1 cellular context compared by ENCODE assay signal in the genomic region with DNA sequence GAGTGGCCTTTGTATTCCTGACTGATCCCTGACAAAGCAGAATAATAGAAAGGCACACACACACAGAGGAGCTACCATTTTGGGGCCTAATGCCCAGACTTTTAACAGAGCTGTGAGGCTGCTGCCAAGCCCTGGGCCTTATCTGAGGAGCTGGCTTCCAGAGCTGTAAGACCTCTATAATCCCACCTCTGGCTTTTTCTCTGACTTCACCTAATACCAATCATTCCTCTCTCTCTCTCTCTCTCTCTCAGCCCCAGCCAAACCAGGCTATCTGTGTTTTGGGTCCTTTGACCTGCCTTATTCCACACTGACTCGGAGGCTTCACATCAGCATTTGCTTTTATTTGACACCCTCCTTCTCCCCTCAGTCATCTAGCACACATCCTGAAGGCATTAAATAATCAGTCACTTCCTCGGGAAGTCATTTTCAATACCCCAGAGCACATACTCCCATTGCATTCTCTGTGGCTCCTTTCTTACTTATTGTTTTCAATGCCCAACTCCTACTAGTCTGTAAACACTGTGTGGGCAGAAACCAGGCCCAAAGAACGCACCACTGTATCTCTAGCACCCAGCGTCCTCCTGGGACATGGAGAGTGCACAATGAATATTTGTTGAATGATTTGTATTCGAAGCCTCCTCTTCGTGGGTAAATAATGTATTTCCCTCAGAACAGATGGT.
TF ChIP-seq lines count a peak whose summit lies in the region.

No MANE protein-coding gene starts in this region.

TF ChIP-seq in IMR-90, 13 proteins besides CTCF, POLR2A, EP300 and RAD21:
- TF ChIP-seq MAFK (IDR thresholded peaks at IDR 0.05; ENCODE audit: low read depth, low read length) (no peak), NFE2L2 (IDR thresholded peaks at IDR 0.05; ENCODE audit: low read depth, low read length) (no peak), SMC3 (IDR thresholded peaks at IDR 0.05; ENCODE audit: low read depth, low read length) (no peak), FOS (IDR thresholded peaks at IDR 0.05; ENCODE audit: low read depth, low read length) (no peak), RCOR1 (IDR thresholded peaks at IDR 0.05; ENCODE audit: insufficient replicate concordance, low read length) (no peak), BHLHE40 (IDR thresholded peaks at IDR 0.05; ENCODE audit: low read depth, low read length) (no peak), MXI1 (IDR thresholded peaks at IDR 0.05; ENCODE audit: borderline replicate concordance, low read depth, low read length) (no peak), CEBPB (IDR thresholded peaks at IDR 0.05; ENCODE audit: low read depth, low read length) (no peak), RFX5 (IDR thresholded peaks at IDR 0.05; ENCODE audit: low read depth, low read length) (no peak), CHD1 (IDR thresholded peaks at IDR 0.05; ENCODE audit: low read depth, low read length) (no peak), MAZ (IDR thresholded peaks at IDR 0.05; ENCODE audit: borderline replicate concordance, low read depth, low read length) (no peak)
- TF ChIP-seq, protein P1, sequence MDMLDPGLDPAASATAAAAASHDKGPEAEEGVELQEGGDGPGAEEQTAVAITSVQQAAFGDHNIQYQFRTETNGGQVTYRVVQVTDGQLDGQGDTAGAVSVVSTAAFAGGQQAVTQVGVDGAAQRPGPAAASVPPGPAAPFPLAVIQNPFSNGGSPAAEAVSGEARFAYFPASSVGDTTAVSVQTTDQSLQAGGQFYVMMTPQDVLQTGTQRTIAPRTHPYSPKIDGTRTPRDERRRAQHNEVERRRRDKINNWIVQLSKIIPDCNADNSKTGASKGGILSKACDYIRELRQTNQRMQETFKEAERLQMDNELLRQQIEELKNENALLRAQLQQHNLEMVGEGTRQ (IDR thresholded peaks at IDR 0.05; ENCODE audit: low read depth, low read length), result no peak
- TF ChIP-seq, protein P2, sequence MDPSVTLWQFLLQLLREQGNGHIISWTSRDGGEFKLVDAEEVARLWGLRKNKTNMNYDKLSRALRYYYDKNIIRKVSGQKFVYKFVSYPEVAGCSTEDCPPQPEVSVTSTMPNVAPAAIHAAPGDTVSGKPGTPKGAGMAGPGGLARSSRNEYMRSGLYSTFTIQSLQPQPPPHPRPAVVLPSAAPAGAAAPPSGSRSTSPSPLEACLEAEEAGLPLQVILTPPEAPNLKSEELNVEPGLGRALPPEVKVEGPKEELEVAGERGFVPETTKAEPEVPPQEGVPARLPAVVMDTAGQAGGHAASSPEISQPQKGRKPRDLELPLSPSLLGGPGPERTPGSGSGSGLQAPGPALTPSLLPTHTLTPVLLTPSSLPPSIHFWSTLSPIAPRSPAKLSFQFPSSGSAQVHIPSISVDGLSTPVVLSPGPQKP (IDR thresholded peaks at IDR 0.05; ENCODE audit: borderline replicate concordance, low read depth, low read length), result no peak
